In genomic region chr4:163554870-163555465, GRCh38 we compare ENCODE assay signal across 8 cellular contexts.
DNase-seq lines count a peak whose midpoint lies in the region; ATAC-seq and TF ChIP-seq lines count a peak whose summit lies in the region.

No MANE protein-coding gene starts in this region.

- no peaks in the 10 kb centered on the region for H3K79me2 ChIP-seq in SK-N-SH (ENCODE audit: insufficient read depth)
- H3K79me2 ChIP-seq in mesendoderm (ENCODE audit: control insufficient read depth, insufficient read depth, low read length) = no peaks in the 10 kb centered on the region

- no peak overlapping the region for H2BK15ac ChIP-seq in mesendoderm (replicated peaks; ENCODE audit: low read depth)

- H3K56ac ChIP-seq in mesendoderm (ENCODE audit: low read length) = no peak overlapping the region

- no peaks in the 10 kb centered on the region for H3F3A ChIP-seq in SK-N-SH (replicated peaks; ENCODE audit: insufficient read depth)

- peaks cover 0 to 2% of the 10 kb centered on the region in 2 experiments; a peak in 2 of 4 replicates for H3K4me1 ChIP-seq in SK-N-SH (ENCODE audit: control insufficient read depth in 1 of 2, insufficient read depth in 2 of 2, low read depth in 1 of 2, low read length in 1 of 2)
- H3K4me1 ChIP-seq in mesendoderm (ENCODE audit: control insufficient read depth, low read depth, low read length) = no peaks in the 10 kb centered on the region

- CTCF ChIA-PET in AG04449 (lab: Yijun Ruan, JAX) (interaction anchor here (0.6 to 11.3 kb wide), 25 partner anchors 8 to 1542 kb away, joined by 3 to 214 read pairs (median 4); partner anchors contain the start of gene TMA16), SK-N-SH (lab: Yijun Ruan, JAX) (interaction anchor here (0.7 to 7.0 kb wide), 27 partner anchors 9 to 1176 kb away, joined by 3 to 42 read pairs (median 5); partner anchors contain the start of gene TMA16)

- no peak overlapping the region for H2AFZ ChIP-seq in SK-N-SH (ENCODE audit: low read depth)

- no peaks in the 10 kb centered on the region for H3K9me3 Mint-ChIP-seq in type B pancreatic cell

- no peak overlapping the region for H4K5ac ChIP-seq in mesendoderm (ENCODE audit: low read length)

- no peak overlapping the region for H3K4ac ChIP-seq in mesendoderm (ENCODE audit: low read depth, low read length)

- no peak overlapping the region for H4K8ac ChIP-seq in mesendoderm (ENCODE audit: low read depth, low read length)

- POLR2A ChIA-PET in AG04449 (lab: Yijun Ruan, JAX) = no interaction called here
- POLR2A ChIA-PET in SK-N-SH (lab: Yijun Ruan, JAX) = no interaction called here

- no peak overlapping the region for H3K9ac ChIP-seq in SK-N-SH
- no peak overlapping the region for H3K9ac ChIP-seq in mesendoderm (ENCODE audit: low read length)

- TF ChIP-seq EP300 in SK-N-SH (IDR thresholded peaks at IDR 0.05; ENCODE audit: borderline replicate concordance in 1 of 2, low read depth in 1 of 2, low read length in 1 of 2) = no peak

- H3K4me2 ChIP-seq in SK-N-SH (no peak overlapping the region), mesendoderm (ENCODE audit: low read length) (no peak overlapping the region)

- H3K18ac ChIP-seq in mesendoderm (ENCODE audit: low read length) = no peak overlapping the region

- H3K36me3 ChIP-seq in H7 (replicated peaks; ENCODE audit: control insufficient read depth, insufficient read depth, low read length) (no peaks in the 10 kb centered on the region), SK-N-SH (replicated peaks in 1 of 2; ENCODE audit: control insufficient read depth in 1 of 2, insufficient read depth in 2 of 2, low read length in 1 of 2) (no peaks in the 10 kb centered on the region), mesendoderm (ENCODE audit: control insufficient read depth, insufficient read depth, low read length) (no peaks in the 10 kb centered on the region)

- H4K20me1 ChIP-seq in SK-N-SH (ENCODE audit: insufficient read depth) = no peaks in the 10 kb centered on the region

- TF ChIP-seq RAD21 in SK-N-SH (IDR thresholded peaks at IDR 0.05; ENCODE audit: low read length) = peak; percentile 60

- 33% methylated on average over 3 of the region's 3 CpGs for WGBS in SK-N-SH (ENCODE audit: low lambda C conversion rate)
- WGBS in mesendoderm (ENCODE audit: extremely low coverage, insufficient coverage, low lambda C conversion rate) = no CpG with 5 or more reads among the region's 3 CpGs

- no peak overlapping the region for H3K4me3 Mint-ChIP-seq in type B pancreatic cell

- no peak overlapping the region for H2BK120ac ChIP-seq in mesendoderm (ENCODE audit: low read depth, low read length)

- H2BK5ac ChIP-seq in mesendoderm (ENCODE audit: low read length) = no peak overlapping the region

- DNase-seq in AG04449 (ENCODE audit: low read depth, low spot score) (no peak), H7 (peak; percentile 23), SK-N-SH (peak; percentile 23), foreskin fibroblast (peak in 1 of 2 donors; percentile 43), type B pancreatic cell (ENCODE audit: extremely low spot score, unreplicated experiment) (no peak), mesendoderm (no peak), NCI-H226 (no peak)

- H2AK5ac ChIP-seq in mesendoderm (ENCODE audit: low read length) = no peak overlapping the region

- no peaks in the 10 kb centered on the region for H3K27me3 ChIP-seq in H7 (ENCODE audit: control insufficient read depth, insufficient read depth, low read length)
- H3K27me3 ChIP-seq in SK-N-SH (ENCODE audit: insufficient read depth) = peaks cover 33% of the 10 kb centered on the region; the same call in 1 of the 2 replicates
- H3K27me3 ChIP-seq in mesendoderm (ENCODE audit: insufficient read depth, low read length, poor library complexity) = no peaks in the 10 kb centered on the region

- H3K27me3 Mint-ChIP-seq in type B pancreatic cell = peaks cover 12% of the 10 kb centered on the region

- no peak for ATAC-seq in HG03045 (IDR thresholded peaks at IDR 0.05; ENCODE audit: unreplicated experiment)

- TF ChIP-seq CTCF in AG04449 (IDR thresholded peaks at IDR 0.05; ENCODE audit: insufficient read depth, low read length, missing control alignments) (peak; percentile 32), SK-N-SH (IDR thresholded peaks at IDR 0.05) (peak; percentile 88), foreskin fibroblast (IDR thresholded peaks at IDR 0.05; ENCODE audit: low read depth, low read length) (peak; percentile 57), type B pancreatic cell (conservative IDR thresholded peaks at IDR 0.05) (peak; percentile 90)

- H3K27ac ChIP-seq in SK-N-SH (ENCODE audit: low read depth in 2 of 2, low read length in 1 of 2) = no peak overlapping the region
- no peak overlapping the region for H3K27ac ChIP-seq in mesendoderm (ENCODE audit: low read depth, low read length)

- no peaks in the 10 kb centered on the region for H3K79me1 ChIP-seq in mesendoderm (ENCODE audit: low read length)

- no peaks in the 10 kb centered on the region for H3K4me1 Mint-ChIP-seq in type B pancreatic cell (ENCODE audit: unreplicated experiment)

- no peak overlapping the region for H3K4me3 ChIP-seq in AG04449 (ENCODE audit: low read depth, low read length)
- H3K4me3 ChIP-seq in H7 (ENCODE audit: insufficient read depth, low read depth, low read length) = no peak overlapping the region
- peak overlapping the region in 1 of 2 experiments; percentile 33; a peak in 1 of 4 replicates for H3K4me3 ChIP-seq in SK-N-SH (ENCODE audit: low read depth in 2 of 2, low read length in 1 of 2)
- H3K4me3 ChIP-seq in foreskin fibroblast (ENCODE audit: low read depth in 1 of 2, low read length in 2 of 2) = no peak overlapping the region
- H3K4me3 ChIP-seq in mesendoderm (ENCODE audit: low read length) = no peak overlapping the region

- H3K36me3 Mint-ChIP-seq in type B pancreatic cell = no peaks in the 10 kb centered on the region

- no peaks in the 10 kb centered on the region for H3K9me3 ChIP-seq in SK-N-SH

- no peak overlapping the region for H3K27ac Mint-ChIP-seq in type B pancreatic cell

- H3K9me2 ChIP-seq in SK-N-SH = no peaks in the 10 kb centered on the region

- no peak overlapping the region for H3K23ac ChIP-seq in mesendoderm (ENCODE audit: low read length)

TF ChIP-seq in SK-N-SH, 30 proteins besides CTCF, POLR2A, EP300 and RAD21:
- TF ChIP-seq TEAD4 (IDR thresholded peaks at IDR 0.05; ENCODE audit: borderline replicate concordance, insufficient read depth) (no peak), SMC3 (IDR thresholded peaks at IDR 0.05; ENCODE audit: low read depth, low read length) (peak; percentile 42)

Comparison
In these comparisons a context has a peak if more than half of its experiments do, and no peak if none do; other contexts are left out.
1. DNase-seq: peak in H7 (single experiment) and SK-N-SH (single experiment); none in AG04449 (single experiment), type B pancreatic cell (single experiment), mesendoderm (single experiment) and NCI-H226 (single experiment).
2. CTCF ChIP-seq: peak in every context shown above with its lines; median percentile 90 in type B pancreatic cell; 88 in SK-N-SH; 57 in foreskin fibroblast; 32 in AG04449.